In genomic region chr16:14628806-14629611, GRCh38 we compare ENCODE assay signal across 8 cellular contexts. TPM values are rescaled to one million over a fixed set of nuclear protein-coding genes. Genes with fewer than 3 reads are reported as not detected.
DNase-seq lines count a peak whose midpoint lies in the region; ATAC-seq and TF ChIP-seq lines count a peak whose summit lies in the region.

No MANE protein-coding gene starts in this region.

- no peaks in the 10 kb centered on the region for H3K9me2 ChIP-seq in Loucy (replicated peaks; ENCODE audit: low read depth, low read length)

- H3K4me1 ChIP-seq in Loucy (ENCODE audit: insufficient read depth, low read length, poor library complexity, severe bottlenecking), result peaks cover 4% of the 10 kb centered on the region

- peak overlapping the region; percentile 90 for H3K4me3 Mint-ChIP-seq in natural killer cell treated with Interleukin-12 subunit alpha and Interleukin-12 subunit beta and Interleukin-15 and Interleukin-18, amount 100 ng/mL, for 72 hours

- H3K4me3 ChIP-seq in Loucy (ENCODE audit: low read length, poor library complexity, severe bottlenecking) (peak overlapping the region; percentile 96), choroid plexus epithelial cell (ENCODE audit: low read depth, low read length) (peak overlapping the region; percentile 96)

- no peaks in the 10 kb centered on the region for H3K27me3 ChIP-seq in Loucy (ENCODE audit: insufficient read depth, low read length, poor library complexity, severe bottlenecking)

- ATAC-seq in natural killer cell treated with Interleukin-12 subunit alpha and Interleukin-12 subunit beta and Interleukin-15 and Interleukin-18, amount 100 ng/mL, for 72 hours, result no peak
- ATAC-seq in HG02763 (IDR thresholded peaks at IDR 0.05; ENCODE audit: unreplicated experiment), result no peak
- ATAC-seq in GM21390 (IDR thresholded peaks at IDR 0.05; ENCODE audit: unreplicated experiment), result no peak

- no peaks in the 10 kb centered on the region for H3F3A ChIP-seq in Loucy (ENCODE audit: low read depth)

- no peaks in the 10 kb centered on the region for H3K27me3 Mint-ChIP-seq in natural killer cell treated with Interleukin-12 subunit alpha and Interleukin-12 subunit beta and Interleukin-15 and Interleukin-18, amount 100 ng/mL, for 72 hours

- H3K9me3 Mint-ChIP-seq in natural killer cell treated with Interleukin-12 subunit alpha and Interleukin-12 subunit beta and Interleukin-15 and Interleukin-18, amount 100 ng/mL, for 72 hours, result no peaks in the 10 kb centered on the region

- peak overlapping the region; percentile 94 for H3K4me2 ChIP-seq in Loucy (ENCODE audit: low read depth, low read length, poor library complexity, severe bottlenecking)

- peaks cover 15 to 25% of the 10 kb centered on the region in 2 donors for H3K4me1 Mint-ChIP-seq in natural killer cell treated with Interleukin-12 subunit alpha and Interleukin-12 subunit beta and Interleukin-15 and Interleukin-18, amount 100 ng/mL, for 72 hours (ENCODE audit: low read depth in 2 of 2)

- H3K9me3 ChIP-seq in Loucy (ENCODE audit: insufficient read depth, low read depth, low read length), result no peaks in the 10 kb centered on the region

- peak overlapping the region; percentile 95 for H3K9ac ChIP-seq in Loucy (ENCODE audit: low read depth, low read length, poor library complexity, severe bottlenecking)

- TF ChIP-seq CTCF in Loucy (conservative IDR thresholded peaks at IDR 0.05; ENCODE audit: low read length), result no peak
- no peak for TF ChIP-seq CTCF in choroid plexus epithelial cell (conservative IDR thresholded peaks at IDR 0.05; ENCODE audit: low read depth, low read length)

- H3K79me2 ChIP-seq in Loucy (ENCODE audit: insufficient read depth, low read length), result peaks cover 34% of the 10 kb centered on the region

- H3K27ac Mint-ChIP-seq in natural killer cell treated with Interleukin-12 subunit alpha and Interleukin-12 subunit beta and Interleukin-15 and Interleukin-18, amount 100 ng/mL, for 72 hours, result peak overlapping the region; percentile 95 to 97

- no peaks in the 10 kb centered on the region; the same call in 1 of the 2 replicates for H3K36me3 ChIP-seq in Loucy (ENCODE audit: insufficient read depth, low read length)

- H2AFZ ChIP-seq in Loucy (ENCODE audit: low read length), result no peak overlapping the region

- peak; percentile 11 for DNase-seq in COLO668 (lab: John Stamatoyannopoulos, UW; ENCODE audit: unreplicated experiment)
- peak; percentile 17 for DNase-seq in choroid plexus epithelial cell (ENCODE audit: low read depth)
- DNase-seq in natural killer cell treated with Interleukin-12 subunit alpha and Interleukin-12 subunit beta and Interleukin-15 and Interleukin-18, amount 100 ng/mL, for 72 hours (ENCODE audit: low spot score), result no peak
- DNase-seq in GDM1 (lab: John Stamatoyannopoulos, UW), result no peak
- no peak for DNase-seq in NCI-H2029 treated with DMSO at 0.1 percent for 48 hours (lab: John Stamatoyannopoulos, UW)

- H4K20me1 ChIP-seq in Loucy (ENCODE audit: insufficient read depth, low read length, poor library complexity, severe bottlenecking), result peaks cover 13% of the 10 kb centered on the region

- H3K36me3 Mint-ChIP-seq in natural killer cell treated with Interleukin-12 subunit alpha and Interleukin-12 subunit beta and Interleukin-15 and Interleukin-18, amount 100 ng/mL, for 72 hours, result peaks cover 6% of the 10 kb centered on the region

RNA-seq across cellular contexts. Expression of gene PARN, which starts 1.1 kb away (rescaled TPM):
- total RNA-seq in natural killer cell treated with Interleukin-12 subunit alpha and Interleukin-12 subunit beta and Interleukin-15 and Interleukin-18, amount 100 ng/mL, for 72 hours, result 10 to 100 TPM; 25.4 to 50.4 TPM

RNA-seq across cellular contexts. Expression of gene BFAR, which starts 3.7 kb away (rescaled TPM):
- 10 to 100 TPM; 67.0 to 94.4 TPM for total RNA-seq in natural killer cell treated with Interleukin-12 subunit alpha and Interleukin-12 subunit beta and Interleukin-15 and Interleukin-18, amount 100 ng/mL, for 72 hours

Comparison
In these comparisons a context has a peak if more than half of its experiments do, and no peak if none do; other contexts are left out.
1. DNase-seq: peak in COLO668 (single experiment) and choroid plexus epithelial cell (single experiment); none in natural killer cell treated with Interleukin-12 subunit alpha and Interleukin-12 subunit beta and Interleukin-15 and Interleukin-18, amount 100 ng/mL, for 72 hours (single experiment), GDM1 (single experiment) and NCI-H2029 treated with DMSO at 0.1 percent for 48 hours (single experiment).